Comparison of ENCODE assay signal across 1 cellular context in genomic region chr1:119816407-119816806, GRCh38.
TF ChIP-seq lines count a peak whose summit lies in the region.

No MANE protein-coding gene starts in this region.

TF ChIP-seq in HepG2, 621 proteins besides CTCF, POLR2A, EP300 and RAD21 (continues in another document):
- TF ChIP-seq ATAD3A (CRISPR knock-in tag; IDR thresholded peaks at IDR 0.05) (no peak), ZBTB21 (CRISPR knock-in tag; IDR thresholded peaks at IDR 0.05) (no peak), CBX5 (CRISPR knock-in tag; IDR thresholded peaks at IDR 0.05; ENCODE audit: borderline replicate concordance) (no peak), ZNF549 (CRISPR knock-in tag; IDR thresholded peaks at IDR 0.05) (no peak), MEIS2 (CRISPR knock-in tag; IDR thresholded peaks at IDR 0.05) (no peak), NR2F6 (IDR thresholded peaks at IDR 0.05) (peak; percentile 45; the same call in 1 of the 2 replicates), NR2F6 (CRISPR knock-in tag; IDR thresholded peaks at IDR 0.05) (no peak), ZFP82 (CRISPR knock-in tag; IDR thresholded peaks at IDR 0.05; ENCODE audit: borderline replicate concordance) (no peak), ZNF225 (CRISPR knock-in tag; IDR thresholded peaks at IDR 0.05) (no peak), BHLHE40 (IDR thresholded peaks at IDR 0.05; ENCODE audit: low read length) (no peak), ZNF121 (CRISPR knock-in tag; IDR thresholded peaks at IDR 0.05) (no peak), MEF2D (CRISPR knock-in tag; IDR thresholded peaks at IDR 0.05) (no peak), IRF1 (CRISPR knock-in tag; IDR thresholded peaks at IDR 0.05; ENCODE audit: low read depth) (no peak), EEA1 (CRISPR knock-in tag; IDR thresholded peaks at IDR 0.05; ENCODE audit: borderline replicate concordance) (no peak), SP1 (IDR thresholded peaks at IDR 0.05) (no peak), SP1 (CRISPR knock-in tag; IDR thresholded peaks at IDR 0.05) (no peak), KMT2A (CRISPR knock-in tag; IDR thresholded peaks at IDR 0.05) (no peak), DMAP1 (CRISPR knock-in tag; IDR thresholded peaks at IDR 0.05) (no peak), SOX6 (IDR thresholded peaks at IDR 0.05) (no peak), SOX6 (CRISPR knock-in tag; IDR thresholded peaks at IDR 0.05) (peak; percentile 40; the same call in 1 of the 2 replicates), TCF7 (IDR thresholded peaks at IDR 0.05; ENCODE audit: low read depth) (peak; percentile 24; the same call in 1 of the 2 replicates), ZNF160 (CRISPR knock-in tag; IDR thresholded peaks at IDR 0.05) (no peak), ZNF337 (CRISPR knock-in tag; IDR thresholded peaks at IDR 0.05; ENCODE audit: borderline replicate concordance, low read depth) (no peak), PCBP1 (IDR thresholded peaks at IDR 0.05; ENCODE audit: borderline replicate concordance, low read depth, low read length) (no peak), POGZ (CRISPR knock-in tag; IDR thresholded peaks at IDR 0.05) (peak; percentile 47; the same call in 1 of the 2 replicates), SETDB1 (CRISPR knock-in tag; IDR thresholded peaks at IDR 0.05; ENCODE audit: borderline replicate concordance) (no peak), DMTF1 (CRISPR knock-in tag; IDR thresholded peaks at IDR 0.05) (no peak), SSRP1 (CRISPR knock-in tag; IDR thresholded peaks at IDR 0.05) (no peak), ZNF468 (CRISPR knock-in tag; IDR thresholded peaks at IDR 0.05) (no peak), ZNF607 (CRISPR knock-in tag; IDR thresholded peaks at IDR 0.05; ENCODE audit: borderline replicate concordance) (no peak), HMG20A (CRISPR knock-in tag; IDR thresholded peaks at IDR 0.05; ENCODE audit: borderline replicate concordance) (peak; percentile 87; the same call in 1 of the 2 replicates), TEAD2 (CRISPR knock-in tag; IDR thresholded peaks at IDR 0.05) (no peak), ZNF749 (CRISPR knock-in tag; IDR thresholded peaks at IDR 0.05; ENCODE audit: borderline replicate concordance) (no peak), ZNF383 (CRISPR knock-in tag; IDR thresholded peaks at IDR 0.05; ENCODE audit: borderline replicate concordance) (no peak), SOX5 (CRISPR knock-in tag; IDR thresholded peaks at IDR 0.05; ENCODE audit: borderline replicate concordance) (peak; percentile 49; the same call in 1 of the 2 replicates), HOMEZ (CRISPR knock-in tag; IDR thresholded peaks at IDR 0.05; ENCODE audit: low read depth) (peak; percentile 75; the same call in 1 of the 2 replicates), FOXP4 (CRISPR knock-in tag; IDR thresholded peaks at IDR 0.05) (0 out of 2 replicates have a peak, but pooled peaks have one; percentile 26), DRAP1 (CRISPR knock-in tag; IDR thresholded peaks at IDR 0.05) (0 out of 2 replicates have a peak, but pooled peaks have one; percentile 15), ZFP36L2 (CRISPR knock-in tag; IDR thresholded peaks at IDR 0.05) (no peak), JUND (CRISPR knock-in tag; IDR thresholded peaks at IDR 0.05) (peak; percentile 80), ZNF260 (CRISPR knock-in tag; IDR thresholded peaks at IDR 0.05; ENCODE audit: borderline replicate concordance, low read depth) (no peak), GABPA (IDR thresholded peaks at IDR 0.05; ENCODE audit: low read depth, low read length) (no peak), GABPA (CRISPR knock-in tag; IDR thresholded peaks at IDR 0.05; ENCODE audit: low read depth) (peak; percentile 27; the same call in 1 of the 2 replicates)
- TF ChIP-seq, protein P1, sequence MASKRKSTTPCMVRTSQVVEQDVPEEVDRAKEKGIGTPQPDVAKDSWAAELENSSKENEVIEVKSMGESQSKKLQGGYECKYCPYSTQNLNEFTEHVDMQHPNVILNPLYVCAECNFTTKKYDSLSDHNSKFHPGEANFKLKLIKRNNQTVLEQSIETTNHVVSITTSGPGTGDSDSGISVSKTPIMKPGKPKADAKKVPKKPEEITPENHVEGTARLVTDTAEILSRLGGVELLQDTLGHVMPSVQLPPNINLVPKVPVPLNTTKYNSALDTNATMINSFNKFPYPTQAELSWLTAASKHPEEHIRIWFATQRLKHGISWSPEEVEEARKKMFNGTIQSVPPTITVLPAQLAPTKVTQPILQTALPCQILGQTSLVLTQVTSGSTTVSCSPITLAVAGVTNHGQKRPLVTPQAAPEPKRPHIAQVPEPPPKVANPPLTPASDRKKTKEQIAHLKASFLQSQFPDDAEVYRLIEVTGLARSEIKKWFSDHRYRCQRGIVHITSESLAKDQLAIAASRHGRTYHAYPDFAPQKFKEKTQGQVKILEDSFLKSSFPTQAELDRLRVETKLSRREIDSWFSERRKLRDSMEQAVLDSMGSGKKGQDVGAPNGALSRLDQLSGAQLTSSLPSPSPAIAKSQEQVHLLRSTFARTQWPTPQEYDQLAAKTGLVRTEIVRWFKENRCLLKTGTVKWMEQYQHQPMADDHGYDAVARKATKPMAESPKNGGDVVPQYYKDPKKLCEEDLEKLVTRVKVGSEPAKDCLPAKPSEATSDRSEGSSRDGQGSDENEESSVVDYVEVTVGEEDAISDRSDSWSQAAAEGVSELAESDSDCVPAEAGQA (IDR thresholded peaks at IDR 0.05; ENCODE audit: low read depth), result no peak
- TF ChIP-seq, protein P1 (CRISPR knock-in tag; IDR thresholded peaks at IDR 0.05; ENCODE audit: borderline replicate concordance), result no peak
- TF ChIP-seq, protein P2, sequence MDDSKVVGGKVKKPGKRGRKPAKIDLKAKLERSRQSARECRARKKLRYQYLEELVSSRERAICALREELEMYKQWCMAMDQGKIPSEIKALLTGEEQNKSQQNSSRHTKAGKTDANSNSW (CRISPR knock-in tag; IDR thresholded peaks at IDR 0.05; ENCODE audit: borderline replicate concordance), result no peak
- TF ChIP-seq, protein P3, sequence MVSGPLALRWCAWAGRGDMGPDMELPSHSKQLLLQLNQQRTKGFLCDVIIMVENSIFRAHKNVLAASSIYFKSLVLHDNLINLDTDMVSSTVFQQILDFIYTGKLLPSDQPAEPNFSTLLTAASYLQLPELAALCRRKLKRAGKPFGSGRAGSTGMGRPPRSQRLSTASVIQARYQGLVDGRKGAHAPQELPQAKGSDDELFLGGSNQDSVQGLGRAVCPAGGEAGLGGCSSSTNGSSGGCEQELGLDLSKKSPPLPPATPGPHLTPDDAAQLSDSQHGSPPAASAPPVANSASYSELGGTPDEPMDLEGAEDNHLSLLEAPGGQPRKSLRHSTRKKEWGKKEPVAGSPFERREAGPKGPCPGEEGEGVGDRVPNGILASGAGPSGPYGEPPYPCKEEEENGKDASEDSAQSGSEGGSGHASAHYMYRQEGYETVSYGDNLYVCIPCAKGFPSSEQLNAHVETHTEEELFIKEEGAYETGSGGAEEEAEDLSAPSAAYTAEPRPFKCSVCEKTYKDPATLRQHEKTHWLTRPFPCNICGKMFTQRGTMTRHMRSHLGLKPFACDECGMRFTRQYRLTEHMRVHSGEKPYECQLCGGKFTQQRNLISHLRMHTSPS (CRISPR knock-in tag; IDR thresholded peaks at IDR 0.05; ENCODE audit: low read depth), result no peak
- TF ChIP-seq, protein P4, sequence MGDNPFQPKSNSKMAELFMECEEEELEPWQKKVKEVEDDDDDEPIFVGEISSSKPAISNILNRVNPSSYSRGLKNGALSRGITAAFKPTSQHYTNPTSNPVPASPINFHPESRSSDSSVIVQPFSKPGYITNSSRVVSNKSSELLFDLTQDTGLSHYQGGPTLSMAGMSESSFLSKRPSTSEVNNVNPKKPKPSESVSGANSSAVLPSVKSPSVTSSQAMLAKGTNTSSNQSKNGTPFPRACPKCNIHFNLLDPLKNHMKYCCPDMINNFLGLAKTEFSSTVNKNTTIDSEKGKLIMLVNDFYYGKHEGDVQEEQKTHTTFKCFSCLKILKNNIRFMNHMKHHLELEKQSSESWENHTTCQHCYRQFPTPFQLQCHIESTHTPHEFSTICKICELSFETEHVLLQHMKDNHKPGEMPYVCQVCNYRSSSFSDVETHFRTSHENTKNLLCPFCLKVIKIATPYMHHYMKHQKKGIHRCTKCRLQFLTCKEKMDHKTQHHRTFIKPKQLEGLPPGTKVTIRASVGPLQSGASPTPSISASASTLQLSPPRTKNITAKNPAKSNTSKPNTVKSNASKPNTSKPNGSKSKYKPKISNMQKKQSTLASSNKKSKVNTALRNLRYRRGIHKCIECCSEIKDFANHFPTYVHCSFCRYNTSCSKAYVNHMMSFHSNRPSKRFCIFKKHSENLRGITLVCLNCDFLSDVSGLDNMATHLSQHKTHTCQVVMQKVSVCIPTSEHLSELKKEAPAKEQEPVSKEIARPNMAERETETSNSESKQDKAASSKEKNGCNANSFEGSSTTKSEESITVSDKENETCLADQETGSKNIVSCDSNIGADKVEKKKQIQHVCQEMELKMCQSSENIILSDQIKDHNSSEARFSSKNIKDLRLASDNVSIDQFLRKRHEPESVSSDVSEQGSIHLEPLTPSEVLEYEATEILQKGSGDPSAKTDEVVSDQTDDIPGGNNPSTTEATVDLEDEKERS (CRISPR knock-in tag; IDR thresholded peaks at IDR 0.05), result no peak
